8 cellular contexts compared by ENCODE assay signal in the genomic region with DNA sequence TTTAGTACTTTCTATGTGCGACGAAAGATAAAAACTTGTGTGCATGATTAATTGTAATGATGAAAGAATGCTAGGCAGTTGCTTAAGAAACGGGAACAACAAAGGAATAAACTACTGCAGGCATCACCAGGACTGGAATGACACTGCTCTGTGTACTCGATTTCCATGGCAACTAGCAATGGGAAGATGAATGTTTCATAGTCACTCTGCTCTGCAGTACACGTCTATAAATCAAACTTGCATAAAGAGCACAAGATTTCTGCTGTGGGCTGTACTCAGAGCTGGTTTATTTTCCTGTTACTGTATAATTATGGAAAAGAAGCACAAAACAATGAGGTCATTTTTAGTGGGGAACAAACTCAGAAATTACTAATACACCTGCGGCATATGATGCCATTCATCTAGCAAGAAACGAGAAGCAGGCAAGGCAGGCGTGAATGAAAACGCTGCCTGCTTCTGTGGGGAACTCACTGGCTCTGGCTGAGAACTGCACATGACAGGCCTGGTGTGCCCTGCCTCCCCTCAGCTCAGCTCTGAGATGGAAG. TPM values are rescaled to one million over a fixed set of nuclear protein-coding genes. Genes with fewer than 3 reads are reported as not detected.
DNase-seq lines count a peak whose midpoint lies in the region; ATAC-seq and TF ChIP-seq lines count a peak whose summit lies in the region.

No MANE protein-coding gene starts in this region.

- TF ChIP-seq CTCF in fibroblast of mammary gland (conservative IDR thresholded peaks at IDR 0.05; ENCODE audit: control insufficient read depth, insufficient read depth, low read depth, low read length) = no peak
- TF ChIP-seq CTCF in psoas muscle (IDR thresholded peaks at IDR 0.05) = no peak

- no peak overlapping the region for H3K27ac ChIP-seq in psoas muscle

- H3K4me3 ChIP-seq in fibroblast of mammary gland (ENCODE audit: control insufficient read depth, low read depth, low read length) (no peak overlapping the region), psoas muscle (no peak overlapping the region)

- peaks cover 11% of the 10 kb centered on the region for H3K27me3 Mint-ChIP-seq in activated T-cell treated with anti-CD3 and anti-CD28 coated beads, Interleukin-2, amount 50 U/mL, for 4 hours (ENCODE audit: low read depth)
- peaks cover 8% of the 10 kb centered on the region for H3K27me3 Mint-ChIP-seq in activated naive CD4-positive, alpha-beta T cell treated with anti-CD3 and anti-CD28 coated beads, Interleukin-2, amount 10 ng/mL, durations not matched to agents 7 days and 5 days

- H3K9me3 Mint-ChIP-seq in activated T-cell treated with anti-CD3 and anti-CD28 coated beads, Interleukin-2, amount 50 U/mL, for 4 hours = no peaks in the 10 kb centered on the region
- no peaks in the 10 kb centered on the region for H3K9me3 Mint-ChIP-seq in activated naive CD4-positive, alpha-beta T cell treated with anti-CD3 and anti-CD28 coated beads, Interleukin-2, amount 10 ng/mL, durations not matched to agents 7 days and 5 days

- no peaks in the 10 kb centered on the region for H3K36me3 Mint-ChIP-seq in activated T-cell treated with anti-CD3 and anti-CD28 coated beads, Interleukin-2, amount 50 U/mL, for 4 hours (ENCODE audit: insufficient read depth)
- no peaks in the 10 kb centered on the region for H3K36me3 Mint-ChIP-seq in activated naive CD4-positive, alpha-beta T cell treated with anti-CD3 and anti-CD28 coated beads, Interleukin-2, amount 10 ng/mL, durations not matched to agents 7 days and 5 days

- ATAC-seq in psoas muscle (peak in 3 of 4 donors; percentile 58 to 71 (median 69)), HG02763 (IDR thresholded peaks at IDR 0.05; ENCODE audit: unreplicated experiment) (no peak)
- no peak for ATAC-seq in activated T-cell treated with anti-CD3 and anti-CD28 coated beads, Interleukin-2, amount 50 U/mL, for 4 hours

- H3K36me3 ChIP-seq in psoas muscle (ENCODE audit: insufficient read depth in 1 of 2, low read depth in 1 of 2) = no peaks in the 10 kb centered on the region

- H3K4me1 ChIP-seq in psoas muscle = peaks cover 4% of the 10 kb centered on the region

- 44 to 51% (median 47%) methylated on average over 9 of the region's 9 CpGs for WGBS in psoas muscle, 3 donors

- H3K27me3 ChIP-seq in psoas muscle (ENCODE audit: insufficient read depth in 3 of 3, low read length in 2 of 3) = no peaks in the 10 kb centered on the region

- no peak overlapping the region for H3K4me3 Mint-ChIP-seq in activated T-cell treated with anti-CD3 and anti-CD28 coated beads, Interleukin-2, amount 50 U/mL, for 4 hours
- H3K4me3 Mint-ChIP-seq in activated naive CD4-positive, alpha-beta T cell treated with anti-CD3 and anti-CD28 coated beads, Interleukin-2, amount 10 ng/mL, durations not matched to agents 7 days and 5 days = no peak overlapping the region

- no peaks in the 10 kb centered on the region for H3K9me3 ChIP-seq in psoas muscle

- CTCF ChIA-PET in activated naive CD4-positive, alpha-beta T cell treated with anti-CD3 and anti-CD28 coated beads, Interleukin-2, amount 10 ng/mL, durations not matched to agents 7 days and 5 days (lab: Charles Lee) = interaction anchor here (1.7 to 1.8 kb wide), 2 partner anchors 871 to 886 kb away, joined by 6 to 10 read pairs; no protein-coding TSS in a partner anchor

- H3K27ac Mint-ChIP-seq in activated naive CD4-positive, alpha-beta T cell treated with anti-CD3 and anti-CD28 coated beads, Interleukin-2, amount 10 ng/mL, durations not matched to agents 7 days and 5 days = no peak overlapping the region

- H3K4me1 Mint-ChIP-seq in activated T-cell treated with anti-CD3 and anti-CD28 coated beads, Interleukin-2, amount 50 U/mL, for 4 hours (ENCODE audit: low read depth) = peaks cover 4% of the 10 kb centered on the region
- no peaks in the 10 kb centered on the region for H3K4me1 Mint-ChIP-seq in activated naive CD4-positive, alpha-beta T cell treated with anti-CD3 and anti-CD28 coated beads, Interleukin-2, amount 10 ng/mL, durations not matched to agents 7 days and 5 days

- intact Hi-C loops in psoas muscle (cut with DNase I) = loop anchor here (10.0 kb wide), 1 partner anchor 488 kb away; no protein-coding TSS in a partner anchor

- DNase-seq in GF-D8 (lab: John Stamatoyannopoulos, UW) = peak; percentile 1
- DNase-seq in OCI-M1 (lab: John Stamatoyannopoulos, UW) = peak; percentile 13
- DNase-seq in fibroblast of mammary gland (ENCODE audit: low read depth) = peak; percentile 98
- no peak for DNase-seq in psoas muscle
- DNase-seq in activated T-cell treated with anti-CD3 and anti-CD28 coated beads, Interleukin-2, amount 50 U/mL, for 4 hours = no peak
- DNase-seq in activated naive CD4-positive, alpha-beta T cell treated with anti-CD3 and anti-CD28 coated beads, Interleukin-2, amount 10 ng/mL, durations not matched to agents 7 days and 5 days = no peak
- no peak for DNase-seq in stimulated activated naive CD4-positive, alpha-beta T cell (lab: John Stamatoyannopoulos, UW)

RNA-seq across cellular contexts. Expression of gene EFCAB11, which starts 41.8 kb away (rescaled TPM):
- 1 to 10 TPM in 3 of 4 donors, under 1 TPM in 1; 0.59 to 4.2 (median 1.5) TPM for total RNA-seq in psoas muscle
- polyA plus RNA-seq in psoas muscle = 1 to 10 TPM; 2.4 to 5.3 (median 2.5) TPM
- total RNA-seq in activated T-cell treated with anti-CD3 and anti-CD28 coated beads, Interleukin-2, amount 50 U/mL, for 4 hours = 1 to 10 TPM; 4.3 to 6.0 (median 5.2) TPM

RNA-seq across cellular contexts. Expression of gene TDP1, which starts 43.0 kb away (rescaled TPM):
- total RNA-seq in psoas muscle = 1 to 10 TPM; 4.2 to 8.4 (median 4.4) TPM
- polyA plus RNA-seq in psoas muscle = 10 to 100 TPM in 1 of 3 donors, 1 to 10 TPM in 2; 1.7 to 13.1 (median 7.0) TPM
- total RNA-seq in activated T-cell treated with anti-CD3 and anti-CD28 coated beads, Interleukin-2, amount 50 U/mL, for 4 hours = 10 to 100 TPM; 71.8 to 84.9 (median 72.9) TPM

Comparison
In these comparisons a context has a peak if more than half of its experiments do, and no peak if none do; other contexts are left out.
1. DNase-seq: peak in GF-D8 (single experiment), OCI-M1 (single experiment) and fibroblast of mammary gland (single experiment); none in psoas muscle (0 of 2), activated T-cell treated with anti-CD3 and anti-CD28 coated beads, Interleukin-2, amount 50 U/mL, for 4 hours (single experiment), activated naive CD4-positive, alpha-beta T cell treated with anti-CD3 and anti-CD28 coated beads, Interleukin-2, amount 10 ng/mL, durations not matched to agents 7 days and 5 days (single experiment) and stimulated activated naive CD4-positive, alpha-beta T cell (0 of 6).
2. ATAC-seq: peak in psoas muscle (3 of 4); none in activated T-cell treated with anti-CD3 and anti-CD28 coated beads, Interleukin-2, amount 50 U/mL, for 4 hours (0 of 2) and HG02763 (single experiment).
3. RNA of gene TDP1, which starts 43.0 kb away (total RNA-seq): 71.8 to 84.9 TPM in activated T-cell treated with anti-CD3 and anti-CD28 coated beads, Interleukin-2, amount 50 U/mL, for 4 hours; 4.2 to 8.4 TPM in psoas muscle; every median in the first group is over 4 times any median in the second.